Comparison of ENCODE assay signal across 12 cellular contexts in genomic region chr6:148693882-148694484, GRCh38. TPM values are rescaled to one million over a fixed set of nuclear protein-coding genes. Genes with fewer than 3 reads are reported as not detected.
DNase-seq lines count a peak whose midpoint lies in the region; ATAC-seq and TF ChIP-seq lines count a peak whose summit lies in the region.
"Had no signal": no experiment of that assay in that cellular context is flagged by ENCODE, and none has a peak within 500 bp of the region (broad histone marks: within the 10 kb centered on the region; RNA-seq: fewer than 3 reads in every experiment).

No MANE protein-coding gene starts in this region.

- ATAC-seq in GM21528 (IDR thresholded peaks at IDR 0.05; ENCODE audit: low FRiP score, unreplicated experiment): peak; percentile 63
- ATAC-seq in activated CD8-positive, alpha-beta memory T cell treated with anti-CD3 and anti-CD28 coated beads, Interleukin-2, amount 10 ng/mL, durations not matched to agents 7 days and 5 days: no peak
- ATAC-seq: sciatic nerve had no signal

- peak; percentile 27 for DNase-seq in GM12864 (ENCODE audit: low read depth)
- peak; percentile 10 for DNase-seq in HK-2 (ENCODE audit: unreplicated experiment)
- peak; percentile 47 for DNase-seq in glomerular visceral epithelial cell (ENCODE audit: extremely low spot score)
- DNase-seq in activated CD8-positive, alpha-beta memory T cell treated with anti-CD3 and anti-CD28 coated beads, Interleukin-2, amount 10 ng/mL, durations not matched to agents 7 days and 5 days: no peak
- no peak for DNase-seq in T-helper 2 cell
- no peak for DNase-seq in glutamatergic neuron
- no peak for DNase-seq in GM19240 (ENCODE audit: insufficient read length, low spot score)
- DNase-seq: brain microvascular endothelial cell; CD4-positive, alpha-beta T cell; SW 1271 had no signal

- CTCF ChIA-PET in activated CD8-positive, alpha-beta memory T cell treated with anti-CD3 and anti-CD28 coated beads, Interleukin-2, amount 10 ng/mL, durations not matched to agents 7 days and 5 days (lab: Charles Lee): interaction anchor here (1.4 kb wide), 1 partner anchor 12 kb away, joined by 3 read pairs; no protein-coding TSS in a partner anchor

- no peak overlapping the region for H3K4me3 ChIP-seq in GM12864 (ENCODE audit: low read depth, low read length)

- H3K27ac Mint-ChIP-seq in activated CD8-positive, alpha-beta memory T cell treated with anti-CD3 and anti-CD28 coated beads, Interleukin-2, amount 10 ng/mL, durations not matched to agents 7 days and 5 days: no peak overlapping the region
- H3K27ac Mint-ChIP-seq in glutamatergic neuron (ENCODE audit: unreplicated experiment): no peak overlapping the region
- H3K27ac Mint-ChIP-seq: CD4-positive, alpha-beta T cell had no signal

- no peaks in the 10 kb centered on the region for H3K4me1 Mint-ChIP-seq in activated CD8-positive, alpha-beta memory T cell treated with anti-CD3 and anti-CD28 coated beads, Interleukin-2, amount 10 ng/mL, durations not matched to agents 7 days and 5 days
- no peaks in the 10 kb centered on the region for H3K4me1 Mint-ChIP-seq in glutamatergic neuron (ENCODE audit: low read depth, unreplicated experiment)

- H3K36me3 Mint-ChIP-seq in activated CD8-positive, alpha-beta memory T cell treated with anti-CD3 and anti-CD28 coated beads, Interleukin-2, amount 10 ng/mL, durations not matched to agents 7 days and 5 days: no peaks in the 10 kb centered on the region
- H3K36me3 Mint-ChIP-seq in glutamatergic neuron (ENCODE audit: unreplicated experiment): no peaks in the 10 kb centered on the region

- H3K9me3 Mint-ChIP-seq in activated CD8-positive, alpha-beta memory T cell treated with anti-CD3 and anti-CD28 coated beads, Interleukin-2, amount 10 ng/mL, durations not matched to agents 7 days and 5 days (ENCODE audit: low read depth): no peaks in the 10 kb centered on the region
- peaks cover 2% of the 10 kb centered on the region for H3K9me3 Mint-ChIP-seq in glutamatergic neuron (ENCODE audit: unreplicated experiment)
- H3K9me3 Mint-ChIP-seq: CD4-positive, alpha-beta T cell had no signal

- H3K4me3 Mint-ChIP-seq in activated CD8-positive, alpha-beta memory T cell treated with anti-CD3 and anti-CD28 coated beads, Interleukin-2, amount 10 ng/mL, durations not matched to agents 7 days and 5 days: no peak overlapping the region
- H3K4me3 Mint-ChIP-seq in glutamatergic neuron (ENCODE audit: unreplicated experiment): no peak overlapping the region
- H3K4me3 Mint-ChIP-seq: CD4-positive, alpha-beta T cell had no signal

- TF ChIP-seq CTCF in GM12864 (IDR thresholded peaks at IDR 0.05; ENCODE audit: low read depth, low read length, missing control alignments): no peak
- TF ChIP-seq CTCF in glutamatergic neuron (IDR thresholded peaks at IDR 0.05; ENCODE audit: partially characterized antibody, unreplicated experiment): no peak

- H3K27me3 Mint-ChIP-seq in activated CD8-positive, alpha-beta memory T cell treated with anti-CD3 and anti-CD28 coated beads, Interleukin-2, amount 10 ng/mL, durations not matched to agents 7 days and 5 days: no peaks in the 10 kb centered on the region
- H3K27me3 Mint-ChIP-seq in glutamatergic neuron (ENCODE audit: unreplicated experiment): peaks cover 4% of the 10 kb centered on the region
- H3K27me3 Mint-ChIP-seq: CD4-positive, alpha-beta T cell had no signal

RNA-seq across cellular contexts. Expression of gene UST, which starts 52.8 kb away (rescaled TPM):
- 1 to 10 TPM; 1.5 to 2.3 TPM for total RNA-seq in activated CD8-positive, alpha-beta memory T cell treated with anti-CD3 and anti-CD28 coated beads, Interleukin-2, amount 10 ng/mL, durations not matched to agents 7 days and 5 days
- 11.2 TPM for total RNA-seq in glutamatergic neuron (ENCODE audit: unreplicated experiment)

Comparison
In these comparisons a context has a peak if more than half of its experiments do, and no peak if none do; other contexts are left out.
1. DNase-seq: peak in GM12864 (single experiment), HK-2 (single experiment) and glomerular visceral epithelial cell (single experiment); none in activated CD8-positive, alpha-beta memory T cell treated with anti-CD3 and anti-CD28 coated beads, Interleukin-2, amount 10 ng/mL, durations not matched to agents 7 days and 5 days (single experiment), T-helper 2 cell (0 of 5), glutamatergic neuron (single experiment) and GM19240 (single experiment).